22 cellular contexts compared by ENCODE assay signal in the genomic region with DNA sequence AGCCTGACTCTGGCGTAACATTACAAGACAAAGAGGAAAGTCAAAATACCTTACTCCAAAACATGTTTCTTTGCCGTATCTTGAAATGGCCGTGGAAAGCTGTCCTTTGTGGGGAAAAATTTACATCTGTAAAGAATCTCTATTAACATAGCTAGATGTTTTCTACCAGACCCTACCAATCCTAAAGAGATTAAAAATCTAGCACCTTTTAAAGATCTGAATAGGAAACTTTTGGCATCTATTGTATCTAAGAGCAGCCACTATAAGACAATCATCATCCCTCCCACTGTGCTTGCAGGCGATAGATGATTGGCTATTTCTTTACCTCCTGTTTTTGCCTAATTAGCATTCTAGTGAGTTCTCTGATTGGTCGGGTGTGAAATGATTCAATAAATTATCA.
"Had no signal": no experiment of that assay in that cellular context is flagged by ENCODE, and none has a peak within 500 bp of the region (broad histone marks: within the 10 kb centered on the region; RNA-seq: fewer than 3 reads in every experiment).

No MANE protein-coding gene starts in this region.

- H3K27me3 ChIP-seq: SJCRH30 had no signal

- H3K36me3 ChIP-seq: MG63, SJCRH30 had no signal

- H3K4me1 ChIP-seq: SJCRH30 had no signal

- DNase-seq: Karpas-422; KG1; MG63; NCI-H1092; NCI-H1436; NCI-H187; NCI-H2029; NCI-H2081 treated with DMSO at 0.1 percent for 48 hours; NCI-H2171; NCI-H226; NCI-H446; NCI-H510A; NCI-H524 treated with DMSO at 0.1 percent for 48 hours; NCI-H69; NCI-H774; NK-92 treated with Interleukin-12 subunit alpha and Interleukin-12 subunit beta, amount 100 ng/mL, for 24 hours; PC-3; SHP77 treated with DMSO at 0.1 percent for 48 hours; SJCRH30 had no signal

- H3K4me3 ChIP-seq: MG63, SJCRH30 had no signal

- ATAC-seq: Panc1, PC-3, Right ventricle myocardium inferior, SK-N-SH treated with all-trans-retinoic acid at 6 μM for 48 hours had no signal

- H3K9me3 ChIP-seq: MG63, SJCRH30 had no signal

- H3K27ac ChIP-seq: SJCRH30 had no signal
